Comparison of ENCODE assay signal across 2 cellular contexts in the genomic region with DNA sequence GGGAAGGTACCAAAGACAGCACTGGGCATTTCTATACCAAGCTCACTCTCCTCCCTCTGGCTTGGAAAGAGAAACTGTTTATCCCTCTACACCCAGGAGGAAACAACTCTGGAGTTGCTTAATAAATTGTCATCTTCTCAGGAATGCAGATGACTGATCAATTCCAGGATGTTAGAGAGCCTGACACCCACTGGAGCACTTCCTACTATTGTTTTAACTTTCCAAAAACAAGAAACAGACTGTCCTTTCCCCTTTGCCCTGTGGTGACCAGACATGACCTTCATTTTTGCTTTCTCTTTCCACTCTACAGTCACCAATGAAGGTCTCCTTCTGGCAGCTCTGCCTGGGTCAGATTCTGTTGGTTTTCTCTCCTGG.
TF ChIP-seq lines count a peak whose summit lies in the region.

No MANE protein-coding gene starts in this region.

TF ChIP-seq in liver, 16 proteins besides CTCF, POLR2A, EP300 and RAD21:
- TF ChIP-seq RXRA (IDR thresholded peaks at IDR 0.05) (peak; percentile 34 to 42), JUND (IDR thresholded peaks at IDR 0.05) (peak in 1 of 2 donors; percentile 38), NR2F2 (IDR thresholded peaks at IDR 0.05) (peak; percentile 98), SP1 (IDR thresholded peaks at IDR 0.05) (no peak), GABPA (IDR thresholded peaks at IDR 0.05 in 1 of 2, conservative IDR thresholded peaks at IDR 0.05 in 1 of 2) (no peak), ZBTB33 (IDR thresholded peaks at IDR 0.05) (no peak), FOXA2 (IDR thresholded peaks at IDR 0.05) (no peak), YY1 (IDR thresholded peaks at IDR 0.05) (no peak), HNF4G (IDR thresholded peaks at IDR 0.05) (no peak)
- TF ChIP-seq, protein P1, sequence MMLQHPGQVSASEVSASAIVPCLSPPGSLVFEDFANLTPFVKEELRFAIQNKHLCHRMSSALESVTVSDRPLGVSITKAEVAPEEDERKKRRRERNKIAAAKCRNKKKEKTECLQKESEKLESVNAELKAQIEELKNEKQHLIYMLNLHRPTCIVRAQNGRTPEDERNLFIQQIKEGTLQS (IDR thresholded peaks at IDR 0.05), result no peak
- TF ChIP-seq, protein P2, sequence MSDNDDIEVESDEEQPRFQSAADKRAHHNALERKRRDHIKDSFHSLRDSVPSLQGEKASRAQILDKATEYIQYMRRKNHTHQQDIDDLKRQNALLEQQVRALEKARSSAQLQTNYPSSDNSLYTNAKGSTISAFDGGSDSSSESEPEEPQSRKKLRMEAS (IDR thresholded peaks at IDR 0.05), result peak; percentile 53
- TF ChIP-seq, protein P3, sequence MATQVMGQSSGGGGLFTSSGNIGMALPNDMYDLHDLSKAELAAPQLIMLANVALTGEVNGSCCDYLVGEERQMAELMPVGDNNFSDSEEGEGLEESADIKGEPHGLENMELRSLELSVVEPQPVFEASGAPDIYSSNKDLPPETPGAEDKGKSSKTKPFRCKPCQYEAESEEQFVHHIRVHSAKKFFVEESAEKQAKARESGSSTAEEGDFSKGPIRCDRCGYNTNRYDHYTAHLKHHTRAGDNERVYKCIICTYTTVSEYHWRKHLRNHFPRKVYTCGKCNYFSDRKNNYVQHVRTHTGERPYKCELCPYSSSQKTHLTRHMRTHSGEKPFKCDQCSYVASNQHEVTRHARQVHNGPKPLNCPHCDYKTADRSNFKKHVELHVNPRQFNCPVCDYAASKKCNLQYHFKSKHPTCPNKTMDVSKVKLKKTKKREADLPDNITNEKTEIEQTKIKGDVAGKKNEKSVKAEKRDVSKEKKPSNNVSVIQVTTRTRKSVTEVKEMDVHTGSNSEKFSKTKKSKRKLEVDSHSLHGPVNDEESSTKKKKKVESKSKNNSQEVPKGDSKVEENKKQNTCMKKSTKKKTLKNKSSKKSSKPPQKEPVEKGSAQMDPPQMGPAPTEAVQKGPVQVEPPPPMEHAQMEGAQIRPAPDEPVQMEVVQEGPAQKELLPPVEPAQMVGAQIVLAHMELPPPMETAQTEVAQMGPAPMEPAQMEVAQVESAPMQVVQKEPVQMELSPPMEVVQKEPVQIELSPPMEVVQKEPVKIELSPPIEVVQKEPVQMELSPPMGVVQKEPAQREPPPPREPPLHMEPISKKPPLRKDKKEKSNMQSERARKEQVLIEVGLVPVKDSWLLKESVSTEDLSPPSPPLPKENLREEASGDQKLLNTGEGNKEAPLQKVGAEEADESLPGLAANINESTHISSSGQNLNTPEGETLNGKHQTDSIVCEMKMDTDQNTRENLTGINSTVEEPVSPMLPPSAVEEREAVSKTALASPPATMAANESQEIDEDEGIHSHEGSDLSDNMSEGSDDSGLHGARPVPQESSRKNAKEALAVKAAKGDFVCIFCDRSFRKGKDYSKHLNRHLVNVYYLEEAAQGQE (IDR thresholded peaks at IDR 0.05), result no peak

TF ChIP-seq in HepG2, 621 proteins besides CTCF, POLR2A, EP300 and RAD21:
- TF ChIP-seq DNMT1 (CRISPR knock-in tag; IDR thresholded peaks at IDR 0.05) (no peak), YEATS2 (CRISPR knock-in tag; IDR thresholded peaks at IDR 0.05; ENCODE audit: borderline replicate concordance) (no peak), TBX2 (CRISPR knock-in tag; IDR thresholded peaks at IDR 0.05; ENCODE audit: borderline replicate concordance) (no peak), AHDC1 (CRISPR knock-in tag; IDR thresholded peaks at IDR 0.05; ENCODE audit: borderline replicate concordance) (no peak), ZNF878 (CRISPR knock-in tag; IDR thresholded peaks at IDR 0.05) (no peak), ZNF792 (CRISPR knock-in tag; IDR thresholded peaks at IDR 0.05) (no peak)
